In the genomic region with DNA sequence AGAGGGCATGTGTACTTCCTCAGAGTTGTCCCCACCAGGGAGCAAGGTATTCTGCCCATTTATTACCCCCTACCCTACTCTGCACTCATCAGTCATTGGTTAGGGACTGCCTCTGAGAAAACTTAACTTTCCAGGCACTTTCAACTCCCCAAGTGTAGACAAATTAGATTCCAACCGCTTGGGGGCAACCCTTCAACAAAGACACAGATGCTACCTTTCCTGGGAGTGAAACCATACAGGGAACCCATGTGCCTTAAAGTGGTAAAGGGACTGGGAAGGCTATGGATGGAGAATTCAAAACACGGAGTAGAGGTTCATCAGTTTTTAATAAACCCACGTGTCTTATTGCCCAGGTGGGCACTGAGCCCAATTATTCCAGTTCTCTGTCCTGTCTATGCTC, we compare ENCODE assay signal across 9 cellular contexts.
DNase-seq lines count a peak whose midpoint lies in the region; ATAC-seq, FAIRE-seq and TF ChIP-seq lines count a peak whose summit lies in the region.
"Had no signal": no experiment of that assay in that cellular context is flagged by ENCODE, and none has a peak within 500 bp of the region (broad histone marks: within the 10 kb centered on the region; RNA-seq: fewer than 3 reads in every experiment).

No MANE protein-coding gene starts in this region.

- H3K9me3 Mint-ChIP-seq in activated naive CD4-positive, alpha-beta T cell treated with anti-CD3 and anti-CD28 coated beads, Interleukin-2, amount 10 ng/mL, durations not matched to agents 7 days and 5 days: no peaks in the 10 kb centered on the region

- no peak overlapping the region for H3K4me3 Mint-ChIP-seq in activated naive CD4-positive, alpha-beta T cell treated with anti-CD3 and anti-CD28 coated beads, Interleukin-2, amount 10 ng/mL, durations not matched to agents 7 days and 5 days

- ATAC-seq in GM18502 (IDR thresholded peaks at IDR 0.05; ENCODE audit: poor library complexity, unreplicated experiment): no peak
- no peak for ATAC-seq in HG02610 (IDR thresholded peaks at IDR 0.05; ENCODE audit: unreplicated experiment)

- peak; percentile 64 for TF ChIP-seq CTCF in astrocyte of the spinal cord (IDR thresholded peaks at IDR 0.05; ENCODE audit: low read depth, low read length)

- CTCF ChIA-PET in activated naive CD4-positive, alpha-beta T cell treated with anti-CD3 and anti-CD28 coated beads, Interleukin-2, amount 10 ng/mL, durations not matched to agents 7 days and 5 days (lab: Charles Lee): no interaction called here

- DNase-seq in Ammon's horn (ENCODE audit: low spot score) (peak; percentile 46), HTR-8/SVneo (ENCODE audit: insufficient read length, low spot score) (peak; percentile 58), astrocyte of the spinal cord (ENCODE audit: low read depth, low spot score) (peak; percentile 62), kidney glomerular epithelial cell (lab: John Stamatoyannopoulos, UW) (peak; percentile 42), activated T-cell treated with anti-CD3 and anti-CD28 coated beads for 4 hours (no peak)
- DNase-seq in activated naive CD4-positive, alpha-beta T cell treated with anti-CD3 and anti-CD28 coated beads, Interleukin-2, amount 10 ng/mL, durations not matched to agents 7 days and 5 days: no peak

- H3K4me1 Mint-ChIP-seq in activated naive CD4-positive, alpha-beta T cell treated with anti-CD3 and anti-CD28 coated beads, Interleukin-2, amount 10 ng/mL, durations not matched to agents 7 days and 5 days: no peaks in the 10 kb centered on the region

- in situ Hi-C loops in astrocyte of the spinal cord (cut with HindIII; ENCODE audit: low sequenced_read_pairs): no loop called here

- H3K36me3 Mint-ChIP-seq in activated naive CD4-positive, alpha-beta T cell treated with anti-CD3 and anti-CD28 coated beads, Interleukin-2, amount 10 ng/mL, durations not matched to agents 7 days and 5 days: no peaks in the 10 kb centered on the region

- H3K4me3 ChIP-seq in astrocyte of the spinal cord (ENCODE audit: low read depth, low read length): no peak overlapping the region

- H3K27me3 Mint-ChIP-seq in activated naive CD4-positive, alpha-beta T cell treated with anti-CD3 and anti-CD28 coated beads, Interleukin-2, amount 10 ng/mL, durations not matched to agents 7 days and 5 days: peaks cover 7% of the 10 kb centered on the region

- no peak for FAIRE-seq in HTR-8/SVneo (lab: Jason Lieb, UNC)
- FAIRE-seq: colon had no signal

- H3K27ac Mint-ChIP-seq in activated naive CD4-positive, alpha-beta T cell treated with anti-CD3 and anti-CD28 coated beads, Interleukin-2, amount 10 ng/mL, durations not matched to agents 7 days and 5 days: no peak overlapping the region

Comparison
In these comparisons a context has a peak if more than half of its experiments do, and no peak if none do; other contexts are left out.
1. DNase-seq: peak in Ammon's horn (single experiment), HTR-8/SVneo (single experiment), astrocyte of the spinal cord (single experiment) and kidney glomerular epithelial cell (single experiment); none in activated T-cell treated with anti-CD3 and anti-CD28 coated beads for 4 hours (single experiment) and activated naive CD4-positive, alpha-beta T cell treated with anti-CD3 and anti-CD28 coated beads, Interleukin-2, amount 10 ng/mL, durations not matched to agents 7 days and 5 days (single experiment).